Comparison of ENCODE assay signal across 11 cellular contexts in genomic region chr9:121612511-121612998, GRCh38. TPM values are rescaled to one million over a fixed set of nuclear protein-coding genes. Genes with fewer than 3 reads are reported as not detected.
A peak's percentile ranks its signal among the peaks of the same experiment; 100 is the strongest.
DNase-seq lines count a peak whose midpoint lies in the region; ATAC-seq and TF ChIP-seq lines count a peak whose summit lies in the region.
"Had no signal": no experiment of that assay in that cellular context is flagged by ENCODE, and none has a peak within 500 bp of the region (broad histone marks: within the 10 kb centered on the region; RNA-seq: fewer than 3 reads in every experiment).

No MANE protein-coding gene starts in this region.

- H3K9me3 Mint-ChIP-seq in H9 = no peaks in the 10 kb centered on the region
- H3K9me3 Mint-ChIP-seq: natural killer cell treated with Interleukin-12 subunit alpha and Interleukin-12 subunit beta and Interleukin-15 and Interleukin-18, amount 100 ng/mL, for 72 hours had no signal

- H3K27ac ChIP-seq in H9 (ENCODE audit: insufficient read length, low read depth, low read length) = no peak overlapping the region
- H3K27ac ChIP-seq in RWPE2 (ENCODE audit: poor library complexity, severe bottlenecking) = no peak overlapping the region
- H3K27ac ChIP-seq in right cardiac atrium (ENCODE audit: low read length) = peak overlapping the region; percentile 71
- peak overlapping the region; percentile 63 to 84 (median 74) for H3K27ac ChIP-seq in sigmoid colon

- H3K27ac Mint-ChIP-seq in H9 = no peak overlapping the region
- H3K27ac Mint-ChIP-seq: natural killer cell treated with Interleukin-12 subunit alpha and Interleukin-12 subunit beta and Interleukin-15 and Interleukin-18, amount 100 ng/mL, for 72 hours had no signal

- no peak overlapping the region for H3K9ac ChIP-seq in H9 (ENCODE audit: extremely low read depth, insufficient read length, low read length)

- H2BK12ac ChIP-seq in H9 (ENCODE audit: insufficient read length, low read depth, low read length) = no peak overlapping the region

- no peak overlapping the region for H2AFZ ChIP-seq in H9 (ENCODE audit: low read length)

- H4K20me1 ChIP-seq in H9 (ENCODE audit: control insufficient read depth, insufficient read depth, insufficient read length) = no peaks in the 10 kb centered on the region

- H3K23me2 ChIP-seq in H9 (ENCODE audit: insufficient read length, low read depth, low read length, poor library complexity, severe bottlenecking) = no peaks in the 10 kb centered on the region

- no peak overlapping the region for H4K91ac ChIP-seq in H9 (ENCODE audit: insufficient read length, low read depth, low read length)

- TF ChIP-seq EP300 in sigmoid colon (IDR thresholded peaks at IDR 0.05) = no peak

- no peak overlapping the region for H2BK5ac ChIP-seq in H9 (ENCODE audit: insufficient read length, low read length)

- peaks cover 7% of the 10 kb centered on the region; the same call in 1 of the 2 replicates for H3K4me1 ChIP-seq in H9 (ENCODE audit: insufficient read depth, low read length)
- peaks cover 17% of the 10 kb centered on the region for H3K4me1 ChIP-seq in RWPE2 (ENCODE audit: insufficient read depth, poor library complexity, severe bottlenecking)
- H3K4me1 ChIP-seq in right cardiac atrium (ENCODE audit: control insufficient read depth, insufficient read depth, low read length) = peaks cover 29% of the 10 kb centered on the region
- H3K4me1 ChIP-seq in sigmoid colon = peaks cover 0 to 58% (median 44%) of the 10 kb centered on the region in 4 donors

- H3T11ph ChIP-seq in H9 (ENCODE audit: low read length) = no peak overlapping the region

- H3K56ac ChIP-seq in H9 (ENCODE audit: insufficient read length, low read depth, low read length) = no peak overlapping the region

- H3K79me1 ChIP-seq in H9 (ENCODE audit: insufficient read depth, low read depth, low read length, poor library complexity, severe bottlenecking) = no peaks in the 10 kb centered on the region

- H2AK5ac ChIP-seq in H9 (ENCODE audit: insufficient read length, low read length) = no peak overlapping the region

- no peak overlapping the region; a peak in 1 of 5 replicates for H3K4me3 Mint-ChIP-seq in H9
- H3K4me3 Mint-ChIP-seq: natural killer cell treated with Interleukin-12 subunit alpha and Interleukin-12 subunit beta and Interleukin-15 and Interleukin-18, amount 100 ng/mL, for 72 hours had no signal

- H3K4ac ChIP-seq in H9 (ENCODE audit: low read depth, low read length) = no peak overlapping the region

- TF ChIP-seq CTCF in H9 (conservative IDR thresholded peaks at IDR 0.05) = no peak
- no peak for TF ChIP-seq CTCF in RWPE2 (IDR thresholded peaks at IDR 0.05; ENCODE audit: poor library complexity, severe bottlenecking)
- TF ChIP-seq CTCF in sigmoid colon (IDR thresholded peaks at IDR 0.05) = no peak

- DNase-seq in H9 = peak; percentile 55
- no peak for DNase-seq in RWPE2 (ENCODE audit: low spot score)
- DNase-seq in right cardiac atrium = no peak
- DNase-seq in sigmoid colon = peak; percentile 74
- DNase-seq in NCI-H1092 treated with DMSO at 0.1 percent for 48 hours (lab: John Stamatoyannopoulos, UW) = no peak
- no peak for DNase-seq in iPS-NIHi11 (ENCODE audit: low spot score)
- no peak for DNase-seq in NCI-H146 treated with DMSO at 0.1 percent for 48 hours (lab: John Stamatoyannopoulos, UW; ENCODE audit: unreplicated experiment)
- DNase-seq: head of caudate nucleus; stimulated activated CD4-positive, alpha-beta T cell treated with anti-CD3 and anti-CD28 coated beads, Interleukin-2, amount 100 ng/mL, for 24 hours had no signal

- ATAC-seq in RWPE2 (ENCODE audit: low read depth) (peak; percentile 69), right cardiac atrium (peak; percentile 4 to 7), HG03025 (IDR thresholded peaks at IDR 0.05; ENCODE audit: low FRiP score, unreplicated experiment) (no peak)
- ATAC-seq: natural killer cell treated with Interleukin-12 subunit alpha and Interleukin-12 subunit beta and Interleukin-15 and Interleukin-18, amount 100 ng/mL, for 72 hours had no signal

- WGBS in H9 (ENCODE audit: extremely low coverage, insufficient read length, low lambda C conversion rate) = no CpG with 5 or more reads among the region's 9 CpGs
- WGBS in right cardiac atrium = 31% methylated on average over 9 of the region's 9 CpGs
- 3 to 13% methylated on average over 9 of the region's 9 CpGs for WGBS in sigmoid colon, 2 donors

- no peak overlapping the region for H4K8ac ChIP-seq in H9 (replicated peaks; ENCODE audit: insufficient read length, low read depth, low read length)

- H3K4me3 ChIP-seq in RWPE2 (ENCODE audit: severe bottlenecking) (no peak overlapping the region), right cardiac atrium (ENCODE audit: low read length) (no peak overlapping the region), sigmoid colon (no peak overlapping the region)

- peaks cover 29 to 44% of the 10 kb centered on the region in 2 experiments for H3K4me1 Mint-ChIP-seq in H9

- H3K14ac ChIP-seq in H9 (ENCODE audit: insufficient read depth, low read length) = no peak overlapping the region

- H3K9me3 ChIP-seq in H9 (ENCODE audit: control insufficient read depth, low read depth, low read length) (no peaks in the 10 kb centered on the region), RWPE2 (ENCODE audit: severe bottlenecking) (no peaks in the 10 kb centered on the region), right cardiac atrium (ENCODE audit: control insufficient read depth, low read length) (no peaks in the 10 kb centered on the region), sigmoid colon (no peaks in the 10 kb centered on the region)

- H2BK15ac ChIP-seq in H9 (ENCODE audit: low read depth, low read length) = no peak overlapping the region

- H3K27me3 ChIP-seq in H9 (ENCODE audit: insufficient read depth, low read length) (no peaks in the 10 kb centered on the region), RWPE2 (ENCODE audit: insufficient read depth, poor library complexity, severe bottlenecking) (no peaks in the 10 kb centered on the region), right cardiac atrium (ENCODE audit: control insufficient read depth, insufficient read depth) (no peaks in the 10 kb centered on the region), sigmoid colon (no peaks in the 10 kb centered on the region)

- intact Hi-C loops in right cardiac atrium (cut with DNase I) = no loop called here
- intact Hi-C loops in sigmoid colon (cut with DNase I) = loop anchor here (5.0 kb wide), 1 partner anchor 60 kb away; no protein-coding TSS in a partner anchor

- H3K4me2 ChIP-seq in H9 (ENCODE audit: insufficient read depth, insufficient read length, low read length) = no peak overlapping the region

- no peak overlapping the region for H2BK120ac ChIP-seq in H9 (ENCODE audit: low read depth, low read length, poor library complexity, severe bottlenecking)

- H3K79me2 ChIP-seq in H9 (ENCODE audit: insufficient read depth, low read length) = peaks cover 3% of the 10 kb centered on the region; the same call in 1 of the 2 replicates

- no peaks in the 10 kb centered on the region for H3K36me3 ChIP-seq in RWPE2 (ENCODE audit: low read depth)
- no peaks in the 10 kb centered on the region for H3K36me3 ChIP-seq in sigmoid colon

- H2BK20ac ChIP-seq in H9 (ENCODE audit: low read depth, low read length, poor library complexity, severe bottlenecking) = no peak overlapping the region

- no peak overlapping the region for H4K5ac ChIP-seq in H9 (ENCODE audit: insufficient read length, low read depth, low read length)

- no peaks in the 10 kb centered on the region for H3K27me3 Mint-ChIP-seq in H9 (ENCODE audit: low read depth)

- no peak overlapping the region for H3K18ac ChIP-seq in H9 (ENCODE audit: insufficient read length, low read depth, low read length)

- no peaks in the 10 kb centered on the region; a peak in 1 of 7 replicates for H3K36me3 Mint-ChIP-seq in H9 (ENCODE audit: insufficient read depth in 1 of 3, low read depth in 3 of 3)
- H3K36me3 Mint-ChIP-seq: natural killer cell treated with Interleukin-12 subunit alpha and Interleukin-12 subunit beta and Interleukin-15 and Interleukin-18, amount 100 ng/mL, for 72 hours had no signal

- no peak for TF ChIP-seq POLR2A in sigmoid colon (IDR thresholded peaks at IDR 0.05)

- no peak overlapping the region for H3K23ac ChIP-seq in H9 (ENCODE audit: insufficient read length, low read depth, low read length)

RNA-seq across cellular contexts. Expression of gene DAB2IP, which starts 38.9 kb away (rescaled TPM):
- total RNA-seq in H9 (2021) = 22.0 and 22.6 TPM in 2 replicates
- total RNA-seq in right cardiac atrium = 10 to 100 TPM; 41.7 to 55.0 (median 42.7) TPM
- polyA plus RNA-seq in right cardiac atrium = 25.5 TPM
- 10 to 100 TPM; 20.1 to 50.7 (median 39.9) TPM for total RNA-seq in sigmoid colon
- 10 to 100 TPM; 25.8 to 52.4 (median 34.7) TPM for polyA plus RNA-seq in sigmoid colon

Comparison
In these comparisons a context has a peak if more than half of its experiments do, and no peak if none do; other contexts are left out.
1. DNase-seq: peak in H9 (single experiment) and sigmoid colon (single experiment); none in RWPE2 (single experiment), right cardiac atrium (0 of 3), NCI-H1092 treated with DMSO at 0.1 percent for 48 hours (single experiment), iPS-NIHi11 (single experiment) and NCI-H146 treated with DMSO at 0.1 percent for 48 hours (single experiment).
2. H3K27ac ChIP-seq: peak in right cardiac atrium (single experiment) and sigmoid colon (4 of 4); none in H9 (single experiment) and RWPE2 (single experiment).